1 cellular context compared by ENCODE assay signal in genomic region chr17:51184124-51184523, GRCh38.
TF ChIP-seq lines count a peak whose summit lies in the region.

No MANE protein-coding gene starts in this region.

TF ChIP-seq in SK-N-SH, 30 proteins besides CTCF, POLR2A, EP300 and RAD21 (continued from another document):
- TF ChIP-seq USF2 (IDR thresholded peaks at IDR 0.05; ENCODE audit: borderline replicate concordance, low read depth, low read length) (no peak), SMC3 (IDR thresholded peaks at IDR 0.05; ENCODE audit: low read depth, low read length) (no peak), TAF1 (IDR thresholded peaks at IDR 0.05; ENCODE audit: borderline replicate concordance, low read depth, low read length) (no peak), EZH2phosphoT487 (IDR thresholded peaks at IDR 0.05; ENCODE audit: borderline replicate concordance, low read depth) (no peak; the same call in 1 of the 2 replicates), SIN3A (IDR thresholded peaks at IDR 0.05; ENCODE audit: borderline replicate concordance, low read depth, low read length) (no peak), YY1 (IDR thresholded peaks at IDR 0.05; ENCODE audit: low read depth) (no peak)
